ENCODE assay signal across 1 cellular context in genomic region chr18:63869851-63870250, GRCh38.
TF ChIP-seq lines count a peak whose summit lies in the region.

No MANE protein-coding gene starts in this region.

TF ChIP-seq in WTC11, 78 proteins besides CTCF, POLR2A, EP300 and RAD21 (continued from another document):
- no peak for TF ChIP-seq ZNF425 (CRISPR knock-in tag; conservative IDR thresholded peaks at IDR 0.05)
- no peak for TF ChIP-seq HMGXB4 (CRISPR knock-in tag; IDR thresholded peaks at IDR 0.05)
- no peak for TF ChIP-seq ZNF423 (CRISPR knock-in tag; IDR thresholded peaks at IDR 0.05)
- TF ChIP-seq FOXK1 (CRISPR knock-in tag; IDR thresholded peaks at IDR 0.05): no peak
- no peak for TF ChIP-seq JAZF1 (CRISPR knock-in tag; IDR thresholded peaks at IDR 0.05)
TF ChIP-seq in WTC11: peak in this region for 0.
